Comparison of ENCODE assay signal across 1 cellular context in the genomic region with DNA sequence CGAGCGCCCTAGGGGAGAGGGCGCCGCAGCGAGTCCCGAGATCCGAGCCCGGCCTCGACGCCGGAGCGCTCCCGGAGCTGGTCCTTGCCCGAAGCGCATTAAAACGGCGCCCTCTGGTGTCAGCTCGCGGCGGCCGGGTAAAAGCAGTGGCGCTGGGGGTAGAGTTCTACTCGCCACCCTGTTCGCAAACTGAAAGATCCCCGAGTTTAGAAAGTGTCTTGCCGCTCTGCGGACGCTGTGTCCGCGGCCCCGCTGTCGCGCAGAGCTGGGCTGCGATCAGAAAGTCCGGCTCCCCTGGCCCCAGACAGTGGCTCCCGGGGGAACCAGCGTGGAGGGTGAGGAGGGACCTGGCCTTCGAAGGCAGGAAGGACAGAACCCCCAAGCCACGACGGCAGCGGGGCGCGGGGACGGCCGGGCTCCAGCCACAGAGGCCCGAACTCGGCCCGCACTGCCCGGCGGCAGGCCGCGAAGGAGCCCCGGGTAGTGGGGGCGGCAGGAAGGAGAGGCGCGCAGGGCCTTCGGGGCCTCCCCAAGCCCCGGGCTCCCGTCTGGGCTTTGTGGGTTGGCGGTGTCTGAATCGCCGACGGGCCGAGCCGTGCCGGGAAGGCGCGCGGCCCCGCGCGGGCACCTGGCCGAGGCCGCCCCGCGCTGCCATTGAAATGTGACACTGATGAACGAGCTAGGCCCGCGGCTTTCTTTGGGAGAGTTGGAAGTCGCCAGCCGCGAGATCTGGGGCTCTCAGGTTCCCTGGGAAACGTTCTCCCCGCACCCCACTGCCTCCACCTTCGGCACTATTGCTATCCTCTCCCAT.
A peak's percentile ranks its signal among the peaks of the same experiment; 100 is the strongest.
TF ChIP-seq lines count a peak whose summit lies in the region.

No MANE protein-coding gene starts in this region.

TF ChIP-seq in HepG2, 621 proteins besides CTCF, POLR2A, EP300 and RAD21 (continued from another document and continues in another):
- TF ChIP-seq, protein P1, sequence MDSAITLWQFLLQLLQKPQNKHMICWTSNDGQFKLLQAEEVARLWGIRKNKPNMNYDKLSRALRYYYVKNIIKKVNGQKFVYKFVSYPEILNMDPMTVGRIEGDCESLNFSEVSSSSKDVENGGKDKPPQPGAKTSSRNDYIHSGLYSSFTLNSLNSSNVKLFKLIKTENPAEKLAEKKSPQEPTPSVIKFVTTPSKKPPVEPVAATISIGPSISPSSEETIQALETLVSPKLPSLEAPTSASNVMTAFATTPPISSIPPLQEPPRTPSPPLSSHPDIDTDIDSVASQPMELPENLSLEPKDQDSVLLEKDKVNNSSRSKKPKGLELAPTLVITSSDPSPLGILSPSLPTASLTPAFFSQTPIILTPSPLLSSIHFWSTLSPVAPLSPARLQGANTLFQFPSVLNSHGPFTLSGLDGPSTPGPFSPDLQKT (CRISPR knock-in tag; IDR thresholded peaks at IDR 0.05; ENCODE audit: borderline replicate concordance), result no peak
- no peak for TF ChIP-seq ZNF12 (CRISPR knock-in tag; IDR thresholded peaks at IDR 0.05)
- TF ChIP-seq SIX1 (CRISPR knock-in tag; IDR thresholded peaks at IDR 0.05; ENCODE audit: borderline replicate concordance), result no peak
- no peak for TF ChIP-seq NR2C2 (CRISPR knock-in tag; IDR thresholded peaks at IDR 0.05; ENCODE audit: borderline replicate concordance)
- no peak for TF ChIP-seq FOXM1 (CRISPR knock-in tag; IDR thresholded peaks at IDR 0.05)
- TF ChIP-seq, protein P2, sequence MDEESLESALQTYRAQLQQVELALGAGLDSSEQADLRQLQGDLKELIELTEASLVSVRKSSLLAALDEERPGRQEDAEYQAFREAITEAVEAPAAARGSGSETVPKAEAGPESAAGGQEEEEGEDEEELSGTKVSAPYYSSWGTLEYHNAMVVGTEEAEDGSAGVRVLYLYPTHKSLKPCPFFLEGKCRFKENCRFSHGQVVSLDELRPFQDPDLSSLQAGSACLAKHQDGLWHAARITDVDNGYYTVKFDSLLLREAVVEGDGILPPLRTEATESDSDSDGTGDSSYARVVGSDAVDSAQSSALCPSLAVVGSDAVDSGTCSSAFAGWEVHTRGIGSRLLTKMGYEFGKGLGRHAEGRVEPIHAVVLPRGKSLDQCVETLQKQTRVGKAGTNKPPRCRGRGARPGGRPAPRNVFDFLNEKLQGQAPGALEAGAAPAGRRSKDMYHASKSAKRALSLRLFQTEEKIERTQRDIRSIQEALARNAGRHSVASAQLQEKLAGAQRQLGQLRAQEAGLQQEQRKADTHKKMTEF (CRISPR knock-in tag; IDR thresholded peaks at IDR 0.05), result peak; percentile 54; the same call in 1 of the 2 replicates
- no peak for TF ChIP-seq ZNF841 (CRISPR knock-in tag; IDR thresholded peaks at IDR 0.05; ENCODE audit: borderline replicate concordance)
- TF ChIP-seq, protein P3, sequence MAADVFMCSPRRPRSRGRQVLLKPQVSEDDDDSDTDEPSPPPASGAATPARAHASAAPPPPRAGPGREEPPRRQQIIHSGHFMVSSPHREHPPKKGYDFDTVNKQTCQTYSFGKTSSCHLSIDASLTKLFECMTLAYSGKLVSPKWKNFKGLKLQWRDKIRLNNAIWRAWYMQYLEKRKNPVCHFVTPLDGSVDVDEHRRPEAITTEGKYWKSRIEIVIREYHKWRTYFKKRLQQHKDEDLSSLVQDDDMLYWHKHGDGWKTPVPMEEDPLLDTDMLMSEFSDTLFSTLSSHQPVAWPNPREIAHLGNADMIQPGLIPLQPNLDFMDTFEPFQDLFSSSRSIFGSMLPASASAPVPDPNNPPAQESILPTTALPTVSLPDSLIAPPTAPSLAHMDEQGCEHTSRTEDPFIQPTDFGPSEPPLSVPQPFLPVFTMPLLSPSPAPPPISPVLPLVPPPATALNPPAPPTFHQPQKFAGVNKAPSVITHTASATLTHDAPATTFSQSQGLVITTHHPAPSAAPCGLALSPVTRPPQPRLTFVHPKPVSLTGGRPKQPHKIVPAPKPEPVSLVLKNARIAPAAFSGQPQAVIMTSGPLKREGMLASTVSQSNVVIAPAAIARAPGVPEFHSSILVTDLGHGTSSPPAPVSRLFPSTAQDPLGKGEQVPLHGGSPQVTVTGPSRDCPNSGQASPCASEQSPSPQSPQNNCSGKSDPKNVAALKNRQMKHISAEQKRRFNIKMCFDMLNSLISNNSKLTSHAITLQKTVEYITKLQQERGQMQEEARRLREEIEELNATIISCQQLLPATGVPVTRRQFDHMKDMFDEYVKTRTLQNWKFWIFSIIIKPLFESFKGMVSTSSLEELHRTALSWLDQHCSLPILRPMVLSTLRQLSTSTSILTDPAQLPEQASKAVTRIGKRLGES (CRISPR knock-in tag; IDR thresholded peaks at IDR 0.05; ENCODE audit: borderline replicate concordance), result no peak
- TF ChIP-seq SAFB2 (CRISPR knock-in tag; IDR thresholded peaks at IDR 0.05; ENCODE audit: borderline replicate concordance, low read depth), result no peak
- TF ChIP-seq SRSF4 (IDR thresholded peaks at IDR 0.05; ENCODE audit: low read depth, low read length, poor library complexity, severe bottlenecking), result no peak
- TF ChIP-seq, protein P4, sequence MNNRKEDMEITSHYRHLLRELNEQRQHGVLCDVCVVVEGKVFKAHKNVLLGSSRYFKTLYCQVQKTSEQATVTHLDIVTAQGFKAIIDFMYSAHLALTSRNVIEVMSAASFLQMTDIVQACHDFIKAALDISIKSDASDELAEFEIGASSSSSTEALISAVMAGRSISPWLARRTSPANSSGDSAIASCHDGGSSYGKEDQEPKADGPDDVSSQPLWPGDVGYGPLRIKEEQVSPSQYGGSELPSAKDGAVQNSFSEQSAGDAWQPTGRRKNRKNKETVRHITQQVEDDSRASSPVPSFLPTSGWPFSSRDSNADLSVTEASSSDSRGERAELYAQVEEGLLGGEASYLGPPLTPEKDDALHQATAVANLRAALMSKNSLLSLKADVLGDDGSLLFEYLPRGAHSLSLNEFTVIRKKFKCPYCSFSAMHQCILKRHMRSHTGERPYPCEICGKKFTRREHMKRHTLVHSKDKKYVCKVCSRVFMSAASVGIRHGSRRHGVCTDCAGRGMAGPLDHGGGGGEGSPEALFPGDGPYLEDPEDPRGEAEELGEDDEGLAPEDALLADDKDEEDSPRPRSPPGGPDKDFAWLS (CRISPR knock-in tag; IDR thresholded peaks at IDR 0.05; ENCODE audit: borderline replicate concordance), result no peak
- no peak for TF ChIP-seq YY1 (IDR thresholded peaks at IDR 0.05; ENCODE audit: insufficient read depth, insufficient replicate concordance, low read depth, low read length)
- no peak for TF ChIP-seq NFIC (IDR thresholded peaks at IDR 0.05; ENCODE audit: low read length)
- no peak; the same call in 1 of the 2 replicates for TF ChIP-seq PHF8 (CRISPR knock-in tag; IDR thresholded peaks at IDR 0.05)
- TF ChIP-seq CREM (IDR thresholded peaks at IDR 0.05), result no peak
- TF ChIP-seq CREM (CRISPR knock-in tag; IDR thresholded peaks at IDR 0.05), result no peak
- TF ChIP-seq MIXL1 (CRISPR knock-in tag; IDR thresholded peaks at IDR 0.05), result no peak
- TF ChIP-seq SIN3B (IDR thresholded peaks at IDR 0.05; ENCODE audit: low read length), result no peak
- no peak for TF ChIP-seq ZNF703 (CRISPR knock-in tag; IDR thresholded peaks at IDR 0.05; ENCODE audit: borderline replicate concordance)
- no peak for TF ChIP-seq HOXA9 (CRISPR knock-in tag; IDR thresholded peaks at IDR 0.05; ENCODE audit: borderline replicate concordance)
- no peak for TF ChIP-seq ZNF446 (CRISPR knock-in tag; IDR thresholded peaks at IDR 0.05)
- TF ChIP-seq, protein P5, sequence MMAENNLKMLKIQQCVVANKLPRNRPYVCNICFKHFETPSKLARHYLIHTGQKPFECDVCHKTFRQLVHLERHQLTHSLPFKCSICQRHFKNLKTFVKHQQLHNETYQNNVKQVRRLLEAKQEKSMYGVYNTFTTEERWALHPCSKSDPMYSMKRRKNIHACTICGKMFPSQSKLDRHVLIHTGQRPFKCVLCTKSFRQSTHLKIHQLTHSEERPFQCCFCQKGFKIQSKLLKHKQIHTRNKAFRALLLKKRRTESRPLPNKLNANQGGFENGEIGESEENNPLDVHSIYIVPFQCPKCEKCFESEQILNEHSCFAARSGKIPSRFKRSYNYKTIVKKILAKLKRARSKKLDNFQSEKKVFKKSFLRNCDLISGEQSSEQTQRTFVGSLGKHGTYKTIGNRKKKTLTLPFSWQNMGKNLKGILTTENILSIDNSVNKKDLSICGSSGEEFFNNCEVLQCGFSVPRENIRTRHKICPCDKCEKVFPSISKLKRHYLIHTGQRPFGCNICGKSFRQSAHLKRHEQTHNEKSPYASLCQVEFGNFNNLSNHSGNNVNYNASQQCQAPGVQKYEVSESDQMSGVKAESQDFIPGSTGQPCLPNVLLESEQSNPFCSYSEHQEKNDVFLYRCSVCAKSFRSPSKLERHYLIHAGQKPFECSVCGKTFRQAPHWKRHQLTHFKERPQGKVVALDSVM (CRISPR knock-in tag; IDR thresholded peaks at IDR 0.05), result peak; percentile 36; the same call in 1 of the 2 replicates
- 0 out of 2 replicates have a peak, but pooled peaks have one; percentile 60 for TF ChIP-seq ARNT2 (CRISPR knock-in tag; IDR thresholded peaks at IDR 0.05; ENCODE audit: low read depth)
- TF ChIP-seq ZNF746 (CRISPR knock-in tag; IDR thresholded peaks at IDR 0.05), result no peak
- no peak for TF ChIP-seq DPF2 (CRISPR knock-in tag; IDR thresholded peaks at IDR 0.05; ENCODE audit: borderline replicate concordance, low read depth)
- TF ChIP-seq CBX1 (IDR thresholded peaks at IDR 0.05; ENCODE audit: low read depth), result no peak
- no peak for TF ChIP-seq POLR2AphosphoS5 (IDR thresholded peaks at IDR 0.05; ENCODE audit: low read depth, low read length)
- TF ChIP-seq RELA (CRISPR knock-in tag; IDR thresholded peaks at IDR 0.05), result no peak
- TF ChIP-seq SIX4 (CRISPR knock-in tag; IDR thresholded peaks at IDR 0.05), result no peak
- TF ChIP-seq SCMH1 (CRISPR knock-in tag; IDR thresholded peaks at IDR 0.05; ENCODE audit: borderline replicate concordance), result no peak
- no peak for TF ChIP-seq ZNF484 (CRISPR knock-in tag; IDR thresholded peaks at IDR 0.05; ENCODE audit: borderline replicate concordance, low read depth)
- TF ChIP-seq, protein P6, sequence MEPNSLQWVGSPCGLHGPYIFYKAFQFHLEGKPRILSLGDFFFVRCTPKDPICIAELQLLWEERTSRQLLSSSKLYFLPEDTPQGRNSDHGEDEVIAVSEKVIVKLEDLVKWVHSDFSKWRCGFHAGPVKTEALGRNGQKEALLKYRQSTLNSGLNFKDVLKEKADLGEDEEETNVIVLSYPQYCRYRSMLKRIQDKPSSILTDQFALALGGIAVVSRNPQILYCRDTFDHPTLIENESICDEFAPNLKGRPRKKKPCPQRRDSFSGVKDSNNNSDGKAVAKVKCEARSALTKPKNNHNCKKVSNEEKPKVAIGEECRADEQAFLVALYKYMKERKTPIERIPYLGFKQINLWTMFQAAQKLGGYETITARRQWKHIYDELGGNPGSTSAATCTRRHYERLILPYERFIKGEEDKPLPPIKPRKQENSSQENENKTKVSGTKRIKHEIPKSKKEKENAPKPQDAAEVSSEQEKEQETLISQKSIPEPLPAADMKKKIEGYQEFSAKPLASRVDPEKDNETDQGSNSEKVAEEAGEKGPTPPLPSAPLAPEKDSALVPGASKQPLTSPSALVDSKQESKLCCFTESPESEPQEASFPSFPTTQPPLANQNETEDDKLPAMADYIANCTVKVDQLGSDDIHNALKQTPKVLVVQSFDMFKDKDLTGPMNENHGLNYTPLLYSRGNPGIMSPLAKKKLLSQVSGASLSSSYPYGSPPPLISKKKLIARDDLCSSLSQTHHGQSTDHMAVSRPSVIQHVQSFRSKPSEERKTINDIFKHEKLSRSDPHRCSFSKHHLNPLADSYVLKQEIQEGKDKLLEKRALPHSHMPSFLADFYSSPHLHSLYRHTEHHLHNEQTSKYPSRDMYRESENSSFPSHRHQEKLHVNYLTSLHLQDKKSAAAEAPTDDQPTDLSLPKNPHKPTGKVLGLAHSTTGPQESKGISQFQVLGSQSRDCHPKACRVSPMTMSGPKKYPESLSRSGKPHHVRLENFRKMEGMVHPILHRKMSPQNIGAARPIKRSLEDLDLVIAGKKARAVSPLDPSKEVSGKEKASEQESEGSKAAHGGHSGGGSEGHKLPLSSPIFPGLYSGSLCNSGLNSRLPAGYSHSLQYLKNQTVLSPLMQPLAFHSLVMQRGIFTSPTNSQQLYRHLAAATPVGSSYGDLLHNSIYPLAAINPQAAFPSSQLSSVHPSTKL (CRISPR knock-in tag; IDR thresholded peaks at IDR 0.05), result peak; percentile 47; the same call in 1 of the 2 replicates
- TF ChIP-seq, protein P7, sequence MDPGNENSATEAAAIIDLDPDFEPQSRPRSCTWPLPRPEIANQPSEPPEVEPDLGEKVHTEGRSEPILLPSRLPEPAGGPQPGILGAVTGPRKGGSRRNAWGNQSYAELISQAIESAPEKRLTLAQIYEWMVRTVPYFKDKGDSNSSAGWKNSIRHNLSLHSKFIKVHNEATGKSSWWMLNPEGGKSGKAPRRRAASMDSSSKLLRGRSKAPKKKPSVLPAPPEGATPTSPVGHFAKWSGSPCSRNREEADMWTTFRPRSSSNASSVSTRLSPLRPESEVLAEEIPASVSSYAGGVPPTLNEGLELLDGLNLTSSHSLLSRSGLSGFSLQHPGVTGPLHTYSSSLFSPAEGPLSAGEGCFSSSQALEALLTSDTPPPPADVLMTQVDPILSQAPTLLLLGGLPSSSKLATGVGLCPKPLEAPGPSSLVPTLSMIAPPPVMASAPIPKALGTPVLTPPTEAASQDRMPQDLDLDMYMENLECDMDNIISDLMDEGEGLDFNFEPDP (CRISPR knock-in tag; conservative IDR thresholded peaks at IDR 0.05), result no peak
- TF ChIP-seq NFE2 (CRISPR knock-in tag; IDR thresholded peaks at IDR 0.05), result no peak
- TF ChIP-seq CAMTA2 (CRISPR knock-in tag; IDR thresholded peaks at IDR 0.05; ENCODE audit: borderline replicate concordance), result 0 out of 2 replicates have a peak, but pooled peaks have one; percentile 40
- no peak for TF ChIP-seq KLF12 (CRISPR knock-in tag; IDR thresholded peaks at IDR 0.05; ENCODE audit: borderline replicate concordance)
- no peak for TF ChIP-seq ZNF205 (CRISPR knock-in tag; IDR thresholded peaks at IDR 0.05)
- no peak for TF ChIP-seq ZBTB1 (CRISPR knock-in tag; IDR thresholded peaks at IDR 0.05; ENCODE audit: borderline replicate concordance)
- no peak for TF ChIP-seq ATF1 (CRISPR knock-in tag; IDR thresholded peaks at IDR 0.05)
- peak; percentile 63; the same call in 1 of the 2 replicates for TF ChIP-seq KDM5B (CRISPR knock-in tag; IDR thresholded peaks at IDR 0.05; ENCODE audit: borderline replicate concordance)
- TF ChIP-seq, protein P8, sequence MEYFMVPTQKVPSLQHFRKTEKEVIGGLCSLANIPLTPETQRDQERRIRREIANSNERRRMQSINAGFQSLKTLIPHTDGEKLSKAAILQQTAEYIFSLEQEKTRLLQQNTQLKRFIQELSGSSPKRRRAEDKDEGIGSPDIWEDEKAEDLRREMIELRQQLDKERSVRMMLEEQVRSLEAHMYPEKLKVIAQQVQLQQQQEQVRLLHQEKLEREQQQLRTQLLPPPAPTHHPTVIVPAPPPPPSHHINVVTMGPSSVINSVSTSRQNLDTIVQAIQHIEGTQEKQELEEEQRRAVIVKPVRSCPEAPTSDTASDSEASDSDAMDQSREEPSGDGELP (IDR thresholded peaks at IDR 0.05; ENCODE audit: borderline replicate concordance, low read depth), result no peak
- no peak for TF ChIP-seq TBX3 (IDR thresholded peaks at IDR 0.05; ENCODE audit: borderline replicate concordance)
- TF ChIP-seq ZNF441 (CRISPR knock-in tag; IDR thresholded peaks at IDR 0.05; ENCODE audit: borderline replicate concordance), result no peak
- TF ChIP-seq AKAP8 (CRISPR knock-in tag; IDR thresholded peaks at IDR 0.05), result no peak
- 0 out of 2 replicates have a peak, but pooled peaks have one; percentile 39 for TF ChIP-seq ZNF839 (CRISPR knock-in tag; IDR thresholded peaks at IDR 0.05; ENCODE audit: borderline replicate concordance)
